Comparison of ENCODE assay signal across 1 cellular context in genomic region chr17:75036643-75037268, GRCh38.
TF ChIP-seq lines count a peak whose summit lies in the region.

No MANE protein-coding gene starts in this region.

TF ChIP-seq in HepG2, 621 proteins besides CTCF, POLR2A, EP300 and RAD21 (continued from another document and continues in another):
- TF ChIP-seq, protein P1, sequence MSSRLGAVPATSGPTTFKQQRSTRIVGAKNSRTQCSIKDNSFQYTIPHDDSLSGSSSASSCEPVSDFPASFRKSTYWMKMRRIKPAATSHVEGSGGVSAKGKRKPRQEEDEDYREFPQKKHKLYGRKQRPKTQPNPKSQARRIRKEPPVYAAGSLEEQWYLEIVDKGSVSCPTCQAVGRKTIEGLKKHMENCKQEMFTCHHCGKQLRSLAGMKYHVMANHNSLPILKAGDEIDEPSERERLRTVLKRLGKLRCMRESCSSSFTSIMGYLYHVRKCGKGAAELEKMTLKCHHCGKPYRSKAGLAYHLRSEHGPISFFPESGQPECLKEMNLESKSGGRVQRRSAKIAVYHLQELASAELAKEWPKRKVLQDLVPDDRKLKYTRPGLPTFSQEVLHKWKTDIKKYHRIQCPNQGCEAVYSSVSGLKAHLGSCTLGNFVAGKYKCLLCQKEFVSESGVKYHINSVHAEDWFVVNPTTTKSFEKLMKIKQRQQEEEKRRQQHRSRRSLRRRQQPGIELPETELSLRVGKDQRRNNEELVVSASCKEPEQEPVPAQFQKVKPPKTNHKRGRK (CRISPR knock-in tag; IDR thresholded peaks at IDR 0.05) = no peak
- TF ChIP-seq, protein P2, sequence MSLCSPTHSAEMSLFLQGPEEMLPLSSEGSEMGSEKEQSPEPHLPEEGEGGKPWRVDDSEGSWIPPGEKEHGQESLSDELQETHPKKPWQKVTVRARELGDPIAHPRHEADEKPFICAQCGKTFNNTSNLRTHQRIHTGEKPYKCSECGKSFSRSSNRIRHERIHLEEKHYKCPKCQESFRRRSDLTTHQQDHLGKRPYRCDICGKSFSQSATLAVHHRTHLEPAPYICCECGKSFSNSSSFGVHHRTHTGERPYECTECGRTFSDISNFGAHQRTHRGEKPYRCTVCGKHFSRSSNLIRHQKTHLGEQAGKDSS (CRISPR knock-in tag; IDR thresholded peaks at IDR 0.05; ENCODE audit: borderline replicate concordance, low read depth) = no peak
- TF ChIP-seq ZBTB33 (CRISPR knock-in tag; IDR thresholded peaks at IDR 0.05) (peak; percentile 93; the same call in 1 of the 2 replicates), ZNF891 (CRISPR knock-in tag; IDR thresholded peaks at IDR 0.05) (no peak), ZNF850 (CRISPR knock-in tag; conservative IDR thresholded peaks at IDR 0.05) (no peak), ZNF326 (CRISPR knock-in tag; IDR thresholded peaks at IDR 0.05; ENCODE audit: borderline replicate concordance) (no peak), MTA1 (CRISPR knock-in tag; IDR thresholded peaks at IDR 0.05; ENCODE audit: borderline replicate concordance) (peak; percentile 56; the same call in 1 of the 2 replicates), PATZ1 (CRISPR knock-in tag; IDR thresholded peaks at IDR 0.05) (no peak), XBP1 (CRISPR knock-in tag; IDR thresholded peaks at IDR 0.05) (0 out of 2 replicates have a peak, but pooled peaks have one; percentile 7), ZNF432 (CRISPR knock-in tag; IDR thresholded peaks at IDR 0.05; ENCODE audit: borderline replicate concordance) (no peak), FOXP4 (CRISPR knock-in tag; IDR thresholded peaks at IDR 0.05) (no peak), RAD51 (IDR thresholded peaks at IDR 0.05; ENCODE audit: borderline replicate concordance) (no peak), FOXA1 (IDR thresholded peaks at IDR 0.05) (no peak), FOXA1 (CRISPR knock-in tag; IDR thresholded peaks at IDR 0.05) (peak; percentile 51; the same call in 1 of the 2 replicates), SYNCRIP (IDR thresholded peaks at IDR 0.05; ENCODE audit: insufficient read depth, low read depth, low read length) (no peak), ZNF124 (CRISPR knock-in tag; IDR thresholded peaks at IDR 0.05) (no peak), RXRA (CRISPR knock-in tag; IDR thresholded peaks at IDR 0.05) (0 out of 2 replicates have a peak, but pooled peaks have one; percentile 18), SOX13 (IDR thresholded peaks at IDR 0.05) (no peak), SOX13 (CRISPR knock-in tag; conservative IDR thresholded peaks at IDR 0.05 in 1 of 2, IDR thresholded peaks at IDR 0.05 in 1 of 2) (no peak), ZNF552 (CRISPR knock-in tag; IDR thresholded peaks at IDR 0.05; ENCODE audit: borderline replicate concordance) (no peak), PCBP1 (IDR thresholded peaks at IDR 0.05; ENCODE audit: borderline replicate concordance, low read depth, low read length) (no peak), ZNF121 (CRISPR knock-in tag; IDR thresholded peaks at IDR 0.05) (no peak), ZNF598 (CRISPR knock-in tag; IDR thresholded peaks at IDR 0.05; ENCODE audit: borderline replicate concordance) (no peak), ZNF580 (CRISPR knock-in tag; IDR thresholded peaks at IDR 0.05; ENCODE audit: borderline replicate concordance, low read depth) (no peak), ZNF207 (IDR thresholded peaks at IDR 0.05; ENCODE audit: borderline replicate concordance) (no peak), HOXD1 (CRISPR knock-in tag; IDR thresholded peaks at IDR 0.05) (no peak), ZNF589 (CRISPR knock-in tag; conservative IDR thresholded peaks at IDR 0.05) (no peak), ZBTB38 (CRISPR knock-in tag; IDR thresholded peaks at IDR 0.05) (peak; percentile 95), AGO1 (IDR thresholded peaks at IDR 0.05; ENCODE audit: low read depth, low read length, poor library complexity, severe bottlenecking) (no peak), ZNF788 (CRISPR knock-in tag; IDR thresholded peaks at IDR 0.05; ENCODE audit: borderline replicate concordance) (0 out of 2 replicates have a peak, but pooled peaks have one; percentile 69), SNAI1 (CRISPR knock-in tag; IDR thresholded peaks at IDR 0.05; ENCODE audit: borderline replicate concordance) (no peak), JUNB (CRISPR knock-in tag; IDR thresholded peaks at IDR 0.05; ENCODE audit: borderline replicate concordance) (no peak), PAF1 (CRISPR knock-in tag; IDR thresholded peaks at IDR 0.05) (no peak), ZNF20 (CRISPR knock-in tag; IDR thresholded peaks at IDR 0.05) (no peak), MLLT10 (CRISPR knock-in tag; IDR thresholded peaks at IDR 0.05) (no peak)
- TF ChIP-seq, protein P3, sequence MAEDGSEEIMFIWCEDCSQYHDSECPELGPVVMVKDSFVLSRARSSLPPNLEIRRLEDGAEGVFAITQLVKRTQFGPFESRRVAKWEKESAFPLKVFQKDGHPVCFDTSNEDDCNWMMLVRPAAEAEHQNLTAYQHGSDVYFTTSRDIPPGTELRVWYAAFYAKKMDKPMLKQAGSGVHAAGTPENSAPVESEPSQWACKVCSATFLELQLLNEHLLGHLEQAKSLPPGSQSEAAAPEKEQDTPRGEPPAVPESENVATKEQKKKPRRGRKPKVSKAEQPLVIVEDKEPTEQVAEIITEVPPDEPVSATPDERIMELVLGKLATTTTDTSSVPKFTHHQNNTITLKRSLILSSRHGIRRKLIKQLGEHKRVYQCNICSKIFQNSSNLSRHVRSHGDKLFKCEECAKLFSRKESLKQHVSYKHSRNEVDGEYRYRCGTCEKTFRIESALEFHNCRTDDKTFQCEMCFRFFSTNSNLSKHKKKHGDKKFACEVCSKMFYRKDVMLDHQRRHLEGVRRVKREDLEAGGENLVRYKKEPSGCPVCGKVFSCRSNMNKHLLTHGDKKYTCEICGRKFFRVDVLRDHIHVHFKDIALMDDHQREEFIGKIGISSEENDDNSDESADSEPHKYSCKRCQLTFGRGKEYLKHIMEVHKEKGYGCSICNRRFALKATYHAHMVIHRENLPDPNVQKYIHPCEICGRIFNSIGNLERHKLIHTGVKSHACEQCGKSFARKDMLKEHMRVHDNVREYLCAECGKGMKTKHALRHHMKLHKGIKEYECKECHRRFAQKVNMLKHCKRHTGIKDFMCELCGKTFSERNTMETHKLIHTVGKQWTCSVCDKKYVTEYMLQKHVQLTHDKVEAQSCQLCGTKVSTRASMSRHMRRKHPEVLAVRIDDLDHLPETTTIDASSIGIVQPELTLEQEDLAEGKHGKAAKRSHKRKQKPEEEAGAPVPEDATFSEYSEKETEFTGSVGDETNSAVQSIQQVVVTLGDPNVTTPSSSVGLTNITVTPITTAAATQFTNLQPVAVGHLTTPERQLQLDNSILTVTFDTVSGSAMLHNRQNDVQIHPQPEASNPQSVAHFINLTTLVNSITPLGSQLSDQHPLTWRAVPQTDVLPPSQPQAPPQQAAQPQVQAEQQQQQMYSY (CRISPR knock-in tag; IDR thresholded peaks at IDR 0.05) = no peak; the same call in 1 of the 2 replicates
- TF ChIP-seq, protein P4, sequence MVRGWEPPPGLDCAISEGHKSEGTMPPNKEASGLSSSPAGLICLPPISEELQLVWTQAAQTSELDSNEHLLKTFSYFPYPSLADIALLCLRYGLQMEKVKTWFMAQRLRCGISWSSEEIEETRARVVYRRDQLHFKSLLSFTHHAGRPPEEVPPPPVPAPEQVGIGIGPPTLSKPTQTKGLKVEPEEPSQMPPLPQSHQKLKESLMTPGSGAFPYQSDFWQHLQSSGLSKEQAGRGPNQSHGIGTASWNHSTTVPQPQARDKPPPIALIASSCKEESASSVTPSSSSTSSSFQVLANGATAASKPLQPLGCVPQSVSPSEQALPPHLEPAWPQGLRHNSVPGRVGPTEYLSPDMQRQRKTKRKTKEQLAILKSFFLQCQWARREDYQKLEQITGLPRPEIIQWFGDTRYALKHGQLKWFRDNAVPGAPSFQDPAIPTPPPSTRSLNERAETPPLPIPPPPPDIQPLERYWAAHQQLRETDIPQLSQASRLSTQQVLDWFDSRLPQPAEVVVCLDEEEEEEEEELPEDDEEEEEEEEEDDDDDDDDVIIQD (CRISPR knock-in tag; IDR thresholded peaks at IDR 0.05; ENCODE audit: low read depth) = no peak
- TF ChIP-seq, protein P5, sequence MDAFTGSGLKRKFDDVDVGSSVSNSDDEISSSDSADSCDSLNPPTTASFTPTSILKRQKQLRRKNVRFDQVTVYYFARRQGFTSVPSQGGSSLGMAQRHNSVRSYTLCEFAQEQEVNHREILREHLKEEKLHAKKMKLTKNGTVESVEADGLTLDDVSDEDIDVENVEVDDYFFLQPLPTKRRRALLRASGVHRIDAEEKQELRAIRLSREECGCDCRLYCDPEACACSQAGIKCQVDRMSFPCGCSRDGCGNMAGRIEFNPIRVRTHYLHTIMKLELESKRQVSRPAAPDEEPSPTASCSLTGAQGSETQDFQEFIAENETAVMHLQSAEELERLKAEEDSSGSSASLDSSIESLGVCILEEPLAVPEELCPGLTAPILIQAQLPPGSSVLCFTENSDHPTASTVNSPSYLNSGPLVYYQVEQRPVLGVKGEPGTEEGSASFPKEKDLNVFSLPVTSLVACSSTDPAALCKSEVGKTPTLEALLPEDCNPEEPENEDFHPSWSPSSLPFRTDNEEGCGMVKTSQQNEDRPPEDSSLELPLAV (CRISPR knock-in tag; conservative IDR thresholded peaks at IDR 0.05; ENCODE audit: low read depth) = no peak
- TF ChIP-seq, protein P6, sequence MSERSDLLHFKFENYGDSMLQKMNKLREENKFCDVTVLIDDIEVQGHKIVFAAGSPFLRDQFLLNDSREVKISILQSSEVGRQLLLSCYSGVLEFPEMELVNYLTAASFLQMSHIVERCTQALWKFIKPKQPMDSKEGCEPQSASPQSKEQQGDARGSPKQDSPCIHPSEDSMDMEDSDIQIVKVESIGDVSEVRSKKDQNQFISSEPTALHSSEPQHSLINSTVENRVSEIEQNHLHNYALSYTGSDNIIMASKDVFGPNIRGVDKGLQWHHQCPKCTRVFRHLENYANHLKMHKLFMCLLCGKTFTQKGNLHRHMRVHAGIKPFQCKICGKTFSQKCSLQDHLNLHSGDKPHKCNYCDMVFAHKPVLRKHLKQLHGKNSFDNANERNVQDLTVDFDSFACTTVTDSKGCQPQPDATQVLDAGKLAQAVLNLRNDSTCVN (CRISPR knock-in tag; IDR thresholded peaks at IDR 0.05; ENCODE audit: borderline replicate concordance) = no peak
- TF ChIP-seq, protein P7, sequence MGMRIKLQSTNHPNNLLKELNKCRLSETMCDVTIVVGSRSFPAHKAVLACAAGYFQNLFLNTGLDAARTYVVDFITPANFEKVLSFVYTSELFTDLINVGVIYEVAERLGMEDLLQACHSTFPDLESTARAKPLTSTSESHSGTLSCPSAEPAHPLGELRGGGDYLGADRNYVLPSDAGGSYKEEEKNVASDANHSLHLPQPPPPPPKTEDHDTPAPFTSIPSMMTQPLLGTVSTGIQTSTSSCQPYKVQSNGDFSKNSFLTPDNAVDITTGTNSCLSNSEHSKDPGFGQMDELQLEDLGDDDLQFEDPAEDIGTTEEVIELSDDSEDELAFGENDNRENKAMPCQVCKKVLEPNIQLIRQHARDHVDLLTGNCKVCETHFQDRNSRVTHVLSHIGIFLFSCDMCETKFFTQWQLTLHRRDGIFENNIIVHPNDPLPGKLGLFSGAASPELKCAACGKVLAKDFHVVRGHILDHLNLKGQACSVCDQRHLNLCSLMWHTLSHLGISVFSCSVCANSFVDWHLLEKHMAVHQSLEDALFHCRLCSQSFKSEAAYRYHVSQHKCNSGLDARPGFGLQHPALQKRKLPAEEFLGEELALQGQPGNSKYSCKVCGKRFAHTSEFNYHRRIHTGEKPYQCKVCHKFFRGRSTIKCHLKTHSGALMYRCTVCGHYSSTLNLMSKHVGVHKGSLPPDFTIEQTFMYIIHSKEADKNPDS (CRISPR knock-in tag; IDR thresholded peaks at IDR 0.05) = 0 out of 2 replicates have a peak, but pooled peaks have one; percentile 15
- TF ChIP-seq, protein P8, sequence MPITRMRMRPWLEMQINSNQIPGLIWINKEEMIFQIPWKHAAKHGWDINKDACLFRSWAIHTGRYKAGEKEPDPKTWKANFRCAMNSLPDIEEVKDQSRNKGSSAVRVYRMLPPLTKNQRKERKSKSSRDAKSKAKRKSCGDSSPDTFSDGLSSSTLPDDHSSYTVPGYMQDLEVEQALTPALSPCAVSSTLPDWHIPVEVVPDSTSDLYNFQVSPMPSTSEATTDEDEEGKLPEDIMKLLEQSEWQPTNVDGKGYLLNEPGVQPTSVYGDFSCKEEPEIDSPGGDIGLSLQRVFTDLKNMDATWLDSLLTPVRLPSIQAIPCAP (CRISPR knock-in tag; IDR thresholded peaks at IDR 0.05; ENCODE audit: low read depth) = no peak
